ENCODE assay signal across 6 cellular contexts in the genomic region with DNA sequence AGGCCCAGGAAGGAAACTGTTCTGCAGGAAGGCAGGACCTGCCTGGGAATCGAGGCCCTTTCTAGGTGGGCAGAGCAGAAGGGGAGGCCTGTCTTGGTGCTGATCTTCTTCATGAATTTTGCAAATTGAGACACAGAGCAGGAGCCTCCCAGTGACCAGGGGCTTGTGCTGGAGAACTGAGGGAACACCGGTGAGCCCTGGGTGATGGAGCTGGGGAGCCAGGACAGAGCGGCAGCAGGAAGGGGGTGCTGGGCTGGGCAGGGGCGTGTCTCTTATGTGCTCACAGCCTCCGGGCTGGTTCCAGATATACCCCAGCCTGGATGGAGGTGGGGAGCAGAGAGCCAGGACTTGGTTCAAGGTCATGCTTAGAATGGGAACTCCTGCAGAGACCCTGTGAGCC.
"Had no signal": no experiment of that assay in that cellular context is flagged by ENCODE, and none has a peak within 500 bp of the region (broad histone marks: within the 10 kb centered on the region; RNA-seq: fewer than 3 reads in every experiment).

No MANE protein-coding gene starts in this region.

- H3K27ac ChIP-seq: HL-60 had no signal

- DNase-seq: H9, HCEC 1CT had no signal

- H3K27ac Mint-ChIP-seq: GM23338, IgD-negative memory B cell had no signal

- H3K9me3 Mint-ChIP-seq: GM23338, H9 had no signal

- ATAC-seq: GM23338, HepG2 had no signal

- H3K4me3 Mint-ChIP-seq: GM23338, H9 had no signal

- H3K36me3 Mint-ChIP-seq: IgD-negative memory B cell had no signal

- H3K4me1 Mint-ChIP-seq: IgD-negative memory B cell had no signal
